ENCODE assay signal across 19 cellular contexts in the genomic region with DNA sequence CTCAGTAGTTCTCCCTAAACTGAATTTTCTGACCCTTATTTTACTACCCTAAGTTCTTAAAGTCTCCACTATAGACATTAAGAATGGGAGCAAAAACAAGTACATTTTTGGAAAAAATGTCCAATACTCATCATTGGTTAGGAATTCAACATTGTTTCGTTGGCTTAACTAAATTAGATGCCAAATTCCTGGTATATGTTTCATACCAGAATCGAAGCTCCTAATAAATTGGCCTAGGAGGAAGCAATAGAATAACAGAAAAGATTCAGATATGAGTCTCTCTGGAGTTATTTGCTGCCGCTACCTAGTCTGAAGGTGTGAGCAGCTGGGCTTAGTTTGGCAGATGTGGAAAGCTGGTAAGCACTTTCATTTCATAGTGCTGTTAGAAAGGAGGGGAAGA. TPM values are rescaled to one million over a fixed set of nuclear protein-coding genes. Genes with fewer than 3 reads are reported as not detected.
A peak's percentile ranks its signal among the peaks of the same experiment; 100 is the strongest.
DNase-seq lines count a peak whose midpoint lies in the region; ATAC-seq and TF ChIP-seq lines count a peak whose summit lies in the region.
"Had no signal": no experiment of that assay in that cellular context is flagged by ENCODE, and none has a peak within 500 bp of the region (broad histone marks: within the 10 kb centered on the region; RNA-seq: fewer than 3 reads in every experiment).

No MANE protein-coding gene starts in this region.

- DNase-seq in BJ (ENCODE audit: low read depth) (peak; percentile 35), MG63 (peak; percentile 37), coronary artery (ENCODE audit: low spot score) (no peak), myocyte (ENCODE audit: low read depth) (peak; percentile 10), Calu3 (no peak), NCI-H446 (lab: John Stamatoyannopoulos, UW) (no peak)
- DNase-seq: activated CD4-positive, alpha-beta T cell treated with anti-CD3 and anti-CD28 coated beads for 36 hours; activated T-cell treated with anti-CD3 and anti-CD28 coated beads, Interleukin-2, amount 50 U/mL, for 1 hour; glutamatergic neuron; NCI-H1694 treated with DMSO at 0.1 percent for 48 hours; NCI-H526; retina; stimulated activated CD4-positive, alpha-beta T cell treated with anti-CD3 and anti-CD28 coated beads, Interleukin-4, amount 100 ng/mL, for 1 hour; uterus had no signal

- H3K4me3 Mint-ChIP-seq in Calu3 (ENCODE audit: low read depth, unreplicated experiment) = no peak overlapping the region
- H3K4me3 Mint-ChIP-seq: activated CD4-positive, alpha-beta T cell treated with anti-CD3 and anti-CD28 coated beads for 36 hours; CD14-positive monocyte; T-helper 1 cell treated with Interleukin-12 subunit alpha and Interleukin-12 subunit beta and Interleukin-4 antibody, amounts not matched to agents 30 μg/mL and 1 μg/mL, for 36 hours had no signal

- intact Hi-C loops in Calu3 (cut with micrococcal nuclease; ENCODE audit: unreplicated experiment) = no loop called here

- H3K27me3 Mint-ChIP-seq in Calu3 (ENCODE audit: unreplicated experiment) = no peaks in the 10 kb centered on the region
- H3K27me3 Mint-ChIP-seq: activated CD4-positive, alpha-beta T cell treated with anti-CD3 and anti-CD28 coated beads for 36 hours had no signal

- no peaks in the 10 kb centered on the region for H3K36me3 Mint-ChIP-seq in Calu3 (ENCODE audit: insufficient read depth, unreplicated experiment)

- H3K9me3 Mint-ChIP-seq in Calu3 (ENCODE audit: low read depth, unreplicated experiment) = no peaks in the 10 kb centered on the region
- H3K9me3 Mint-ChIP-seq: CD14-positive monocyte; T-helper 1 cell treated with Interleukin-12 subunit alpha and Interleukin-12 subunit beta and Interleukin-4 antibody, amounts not matched to agents 30 μg/mL and 1 μg/mL, for 36 hours had no signal

- ATAC-seq in HG03565 (IDR thresholded peaks at IDR 0.05; ENCODE audit: unreplicated experiment) (no peak), HG03439 (IDR thresholded peaks at IDR 0.05; ENCODE audit: unreplicated experiment) (no peak)
- ATAC-seq: activated CD4-positive, alpha-beta T cell treated with anti-CD3 and anti-CD28 coated beads for 36 hours; HepG2 had no signal

- POLR2A ChIA-PET in BJ (lab: Charles Lee) = interaction anchor here (1.4 kb wide), 1 partner anchor 29 kb away, joined by 4 read pairs; a partner anchor contains a TSS

- H3K4me3 ChIP-seq in BJ (ENCODE audit: low read depth, low read length) = peak overlapping the region; percentile 8; the same call in 1 of the 2 replicates
- no peak overlapping the region for H3K4me3 ChIP-seq in MG63
- peak overlapping the region; percentile 7 for H3K4me3 ChIP-seq in coronary artery
- H3K4me3 ChIP-seq: uterus had no signal

- TF ChIP-seq CTCF in BJ (IDR thresholded peaks at IDR 0.05; ENCODE audit: insufficient read depth, low read depth, low read length) (no peak), coronary artery (IDR thresholded peaks at IDR 0.05) (no peak), Calu3 (IDR thresholded peaks at IDR 0.05; ENCODE audit: unreplicated experiment) (no peak)

- no peak overlapping the region for H3K27ac Mint-ChIP-seq in Calu3 (ENCODE audit: unreplicated experiment)
- H3K27ac Mint-ChIP-seq: activated CD4-positive, alpha-beta T cell treated with anti-CD3 and anti-CD28 coated beads for 36 hours; T-helper 1 cell treated with Interleukin-12 subunit alpha and Interleukin-12 subunit beta and Interleukin-4 antibody, amounts not matched to agents 30 μg/mL and 1 μg/mL, for 36 hours had no signal

- no TSS peak for BruUV-seq in Calu3 (replicated peaks; lab: Mats Ljungman, UMichigan)

- peak overlapping the region in 1 of 2 donors; percentile 12 for H3K27ac ChIP-seq in coronary artery
- H3K27ac ChIP-seq: uterus had no signal

- CTCF ChIA-PET in BJ (lab: Yijun Ruan, JAX) (interaction anchor here (1.0 to 2.3 kb wide), 2 partner anchors 17 to 259 kb away, joined by 4 to 11 read pairs; no protein-coding TSS in a partner anchor), Calu3 (lab: Charles Lee) (interaction anchor here (0.6 kb wide), 1 partner anchor 84 kb away, joined by 4 read pairs; no protein-coding TSS in a partner anchor)

- no peaks in the 10 kb centered on the region for H3K9me3 ChIP-seq in MG63
- H3K9me3 ChIP-seq: uterus had no signal

- H3K36me3 ChIP-seq in BJ (ENCODE audit: control insufficient read depth, insufficient read depth, low read length) (peaks cover 3% of the 10 kb centered on the region), MG63 (peaks cover 28% of the 10 kb centered on the region)
- H3K36me3 ChIP-seq: uterus had no signal

- no peaks in the 10 kb centered on the region for H3K27me3 ChIP-seq in BJ (ENCODE audit: control insufficient read depth, insufficient read depth, low read length)
- no peaks in the 10 kb centered on the region for H3K27me3 ChIP-seq in MG63
- H3K27me3 ChIP-seq: uterus had no signal

- no peaks in the 10 kb centered on the region for H3K4me1 Mint-ChIP-seq in Calu3 (ENCODE audit: low read depth, unreplicated experiment)
- H3K4me1 Mint-ChIP-seq: activated CD4-positive, alpha-beta T cell treated with anti-CD3 and anti-CD28 coated beads for 36 hours; CD14-positive monocyte had no signal

RNA-seq across cellular contexts. Expression of a gene that starts 28.6 kb away (rescaled TPM):
- 26.6 and 27.8 TPM in 2 replicates for polyA plus RNA-seq in BJ (2011; rRNA removed)
- polyA minus RNA-seq in BJ (2011; rRNA and poly(A)+ RNA removed) = 51.0 and 60.8 TPM in 2 replicates
- total RNA-seq in MG63 (2014; rRNA removed; shearing (Covaris generic); ENCODE audit: low replicate concordance) = 11.4 and 22.9 TPM in 2 replicates
- total RNA-seq in myocyte = 21.0 and 27.9 TPM in 2 replicates
- polyA plus RNA-seq in myocyte (2012) = 13.1 TPM
- total RNA-seq in Calu3 (2022) = 20.4 and 28.7 TPM in 2 replicates

Comparison
In these comparisons a context has a peak if more than half of its experiments do, and no peak if none do; other contexts are left out.
1. DNase-seq: peak in BJ (single experiment), MG63 (single experiment) and myocyte (single experiment); none in coronary artery (single experiment), Calu3 (single experiment) and NCI-H446 (0 of 2).